21 cellular contexts compared by ENCODE assay signal in genomic region chr14:72732022-72732780, GRCh38.
DNase-seq lines count a peak whose midpoint lies in the region; ATAC-seq and TF ChIP-seq lines count a peak whose summit lies in the region.
"Had no signal": no experiment of that assay in that cellular context is flagged by ENCODE, and none has a peak within 500 bp of the region (broad histone marks: within the 10 kb centered on the region; RNA-seq: fewer than 3 reads in every experiment).

No MANE protein-coding gene starts in this region.

- no peaks in the 10 kb centered on the region for H3K36me3 Mint-ChIP-seq in natural killer cell treated with Interleukin-12 subunit alpha and Interleukin-12 subunit beta and Interleukin-15 and Interleukin-18, amount 100 ng/mL, for 72 hours
- H3K36me3 Mint-ChIP-seq in natural killer cell, result no peaks in the 10 kb centered on the region
- H3K36me3 Mint-ChIP-seq: CD4-positive, alpha-beta memory T cell had no signal

- H2BK120ac ChIP-seq in neuronal stem cell (ENCODE audit: low read depth, low read length), result no peak overlapping the region

- H4K8ac ChIP-seq in neuronal stem cell (ENCODE audit: low read depth, low read length), result no peak overlapping the region

- H3K4me3 Mint-ChIP-seq in natural killer cell treated with Interleukin-12 subunit alpha and Interleukin-12 subunit beta and Interleukin-15 and Interleukin-18, amount 100 ng/mL, for 72 hours, result no peak overlapping the region
- no peak overlapping the region for H3K4me3 Mint-ChIP-seq in natural killer cell
- H3K4me3 Mint-ChIP-seq: CD4-positive, alpha-beta memory T cell had no signal

- H3K79me1 ChIP-seq in neuronal stem cell (ENCODE audit: low read depth, low read length), result no peaks in the 10 kb centered on the region

- H3K4ac ChIP-seq in neuronal stem cell (ENCODE audit: low read length), result no peak overlapping the region

- no peaks in the 10 kb centered on the region for H3K4me1 Mint-ChIP-seq in natural killer cell treated with Interleukin-12 subunit alpha and Interleukin-12 subunit beta and Interleukin-15 and Interleukin-18, amount 100 ng/mL, for 72 hours (ENCODE audit: low read depth in 2 of 2)
- H3K4me1 Mint-ChIP-seq in natural killer cell, result no peaks in the 10 kb centered on the region
- H3K4me1 Mint-ChIP-seq: CD4-positive, alpha-beta memory T cell had no signal

- WGBS in neuronal stem cell (ENCODE audit: extremely low coverage in 2 of 2, insufficient read length in 2 of 2, insufficient replicate concordance in 1 of 2), 2 donors, result no CpG with 5 or more reads among the region's 16 CpGs

- no peak overlapping the region for H4K91ac ChIP-seq in neuronal stem cell (ENCODE audit: low read depth, low read length, poor library complexity)

- peak; percentile 13 for DNase-seq in natural killer cell treated with Interleukin-12 subunit alpha and Interleukin-12 subunit beta and Interleukin-15 and Interleukin-18, amount 100 ng/mL, for 72 hours (ENCODE audit: low spot score)
- DNase-seq in natural killer cell (no peak), caudate nucleus (lab: John Stamatoyannopoulos, UW) (no peak), neuronal stem cell (ENCODE audit: low spot score) (no peak), RKO (ENCODE audit: low spot score) (no peak), NCI-H2196 treated with DMSO at 0.1 percent for 48 hours (lab: John Stamatoyannopoulos, UW; ENCODE audit: unreplicated experiment) (no peak)
- DNase-seq: CD4-positive, alpha-beta memory T cell; COR-L47; DMS53; GOT3; HCEC 1CT; MM.1S; NCI-H2029; NCI-H510A; NCI-H69; OCI-M1; Peyer's patch had no signal

- H3K4me3 ChIP-seq in neuronal stem cell (ENCODE audit: low read length in 2 of 2), result no peak overlapping the region
- H3K4me3 ChIP-seq: Peyer's patch, SJSA1 had no signal

- no peak overlapping the region for H3K23ac ChIP-seq in neuronal stem cell (ENCODE audit: low read depth, low read length, poor library complexity)

- no peak overlapping the region for H2AK5ac ChIP-seq in neuronal stem cell (ENCODE audit: low read depth, low read length)

- H3K9ac ChIP-seq in neuronal stem cell (ENCODE audit: low read depth, low read length, poor library complexity), result no peak overlapping the region
- H3K9ac ChIP-seq: KMS-11 had no signal

- H2BK15ac ChIP-seq in neuronal stem cell (ENCODE audit: low read length), result peak overlapping the region; percentile 34

- H3K4me1 ChIP-seq in neuronal stem cell (ENCODE audit: control insufficient read depth in 2 of 2, insufficient read depth in 1 of 2, low read depth in 1 of 2, low read length in 2 of 2), result peaks cover 0 to 2% of the 10 kb centered on the region in 2 donors
- H3K4me1 ChIP-seq: Peyer's patch had no signal

- H3K36me3 ChIP-seq in neuronal stem cell (replicated peaks in 1 of 2; ENCODE audit: control insufficient read depth in 2 of 2, insufficient read depth in 2 of 2, low read length in 2 of 2), result no peaks in the 10 kb centered on the region
- H3K36me3 ChIP-seq: Peyer's patch, SJSA1 had no signal

- H3K18ac ChIP-seq in neuronal stem cell (ENCODE audit: low read length), result no peak overlapping the region

- ATAC-seq in natural killer cell treated with Interleukin-12 subunit alpha and Interleukin-12 subunit beta and Interleukin-15 and Interleukin-18, amount 100 ng/mL, for 72 hours, result no peak
- ATAC-seq in natural killer cell (no peak), GM21786 (IDR thresholded peaks at IDR 0.05; ENCODE audit: unreplicated experiment) (no peak)

- peak overlapping the region in 1 of 2 donors; percentile 9 for H3K27ac Mint-ChIP-seq in natural killer cell treated with Interleukin-12 subunit alpha and Interleukin-12 subunit beta and Interleukin-15 and Interleukin-18, amount 100 ng/mL, for 72 hours
- H3K27ac Mint-ChIP-seq in natural killer cell, result no peak overlapping the region

- intact Hi-C loops in natural killer cell (cut with micrococcal nuclease), result no loop called here

- H3K9me3 ChIP-seq in neuronal stem cell (replicated peaks in 1 of 2; ENCODE audit: control insufficient read depth in 2 of 2, insufficient read depth in 1 of 2, low read depth in 1 of 2, low read length in 2 of 2), result no peaks in the 10 kb centered on the region
- H3K9me3 ChIP-seq: Peyer's patch, SJSA1 had no signal

- peaks cover 0 to 3% of the 10 kb centered on the region in 2 donors for H3K27me3 Mint-ChIP-seq in natural killer cell treated with Interleukin-12 subunit alpha and Interleukin-12 subunit beta and Interleukin-15 and Interleukin-18, amount 100 ng/mL, for 72 hours
- peaks cover 0 to 5% of the 10 kb centered on the region in 2 donors for H3K27me3 Mint-ChIP-seq in natural killer cell (ENCODE audit: low read depth in 2 of 2)
- H3K27me3 Mint-ChIP-seq: CD4-positive, alpha-beta memory T cell; IgD-negative memory B cell had no signal

- peaks cover 0 to 3% (median 0%) of the 10 kb centered on the region in 3 experiments for H3K27me3 ChIP-seq in neuronal stem cell (ENCODE audit: control insufficient read depth in 3 of 3, insufficient read depth in 3 of 3, low read depth in 1 of 3, low read length in 3 of 3)
- H3K27me3 ChIP-seq: Peyer's patch, SJSA1 had no signal

- H3K27ac ChIP-seq in caudate nucleus (ENCODE audit: low read depth, low read length) (peak overlapping the region; percentile 41), neuronal stem cell (replicated peaks; ENCODE audit: low read length) (no peak overlapping the region)
- H3K27ac ChIP-seq: KMS-11, Peyer's patch, SJSA1 had no signal

- no peak overlapping the region for H2BK12ac ChIP-seq in neuronal stem cell (ENCODE audit: low read length)

- TF ChIP-seq CTCF in natural killer cell (IDR thresholded peaks at IDR 0.05), result no peak

- H3K4me2 ChIP-seq in neuronal stem cell (ENCODE audit: insufficient read depth, low read length, poor library complexity, severe bottlenecking), result no peak overlapping the region
- H3K4me2 ChIP-seq: KMS-11 had no signal

- H2BK5ac ChIP-seq in neuronal stem cell (ENCODE audit: low read length), result no peak overlapping the region

- no peak overlapping the region for H3K14ac ChIP-seq in neuronal stem cell (ENCODE audit: low read length)

- no peaks in the 10 kb centered on the region for H3K9me3 Mint-ChIP-seq in natural killer cell treated with Interleukin-12 subunit alpha and Interleukin-12 subunit beta and Interleukin-15 and Interleukin-18, amount 100 ng/mL, for 72 hours
- no peaks in the 10 kb centered on the region for H3K9me3 Mint-ChIP-seq in natural killer cell
- H3K9me3 Mint-ChIP-seq: IgD-negative memory B cell had no signal

- no peak overlapping the region for H2AFZ ChIP-seq in neuronal stem cell (ENCODE audit: low read length)
